24 cellular contexts compared by ENCODE assay signal in genomic region chr4:73528171-73528570, GRCh38. TPM values are rescaled to one million over a fixed set of nuclear protein-coding genes. Genes with fewer than 3 reads are reported as not detected.
DNase-seq lines count a peak whose midpoint lies in the region; ATAC-seq, FAIRE-seq and TF ChIP-seq lines count a peak whose summit lies in the region.
"Had no signal": no experiment of that assay in that cellular context is flagged by ENCODE, and none has a peak within 500 bp of the region (broad histone marks: within the 10 kb centered on the region; RNA-seq: fewer than 3 reads in every experiment).

No MANE protein-coding gene starts in this region.

- CTCF ChIA-PET in MCF 10A (lab: Yijun Ruan, JAX) (interaction anchor here (0.7 to 1.6 kb wide), 4 partner anchors 72 to 187 kb away, joined by 3 to 4 read pairs (median 3); no protein-coding TSS in a partner anchor), RWPE1 (lab: Yijun Ruan, JAX) (no interaction called here)

- H3K27ac ChIP-seq in breast epithelium: no peak overlapping the region
- no peak overlapping the region for H3K27ac ChIP-seq in epithelial cell of prostate
- H3K27ac ChIP-seq in small intestine (ENCODE audit: low read depth in 1 of 2, low read length in 1 of 2): no peak overlapping the region
- H3K27ac ChIP-seq in RWPE1: no peak overlapping the region
- H3K27ac ChIP-seq: C4-2B, KMS-11 had no signal

- H3K4me3 ChIP-seq in breast epithelium (no peak overlapping the region), MG63 (no peak overlapping the region), small intestine (ENCODE audit: low read depth in 1 of 2, low read length in 2 of 2) (no peak overlapping the region)

- H3K4me3 Mint-ChIP-seq in MCF 10A (ENCODE audit: unreplicated experiment): no peak overlapping the region

- ATAC-seq in left lobe of liver: peak; percentile 1
- ATAC-seq: HCT116 had no signal

- no peak overlapping the region for H3K27ac Mint-ChIP-seq in MCF 10A (ENCODE audit: low read depth, unreplicated experiment)

- H3K36me3 Mint-ChIP-seq in MCF 10A (ENCODE audit: insufficient read depth, unreplicated experiment): no peaks in the 10 kb centered on the region

- H3K36me3 ChIP-seq in breast epithelium: no peaks in the 10 kb centered on the region
- H3K36me3 ChIP-seq in MG63: no peaks in the 10 kb centered on the region
- H3K36me3 ChIP-seq in small intestine (ENCODE audit: control insufficient read depth in 2 of 2, insufficient read depth in 2 of 2, low read length in 2 of 2): no peaks in the 10 kb centered on the region

- no peak for FAIRE-seq in small intestine (lab: Jason Lieb, UNC)
- FAIRE-seq: H1, HTR-8/SVneo had no signal

- no peaks in the 10 kb centered on the region for H3K27me3 ChIP-seq in breast epithelium
- no peaks in the 10 kb centered on the region for H3K27me3 ChIP-seq in MG63
- no peaks in the 10 kb centered on the region for H3K27me3 ChIP-seq in small intestine (ENCODE audit: control insufficient read depth in 2 of 2, insufficient read depth in 2 of 2, low read length in 2 of 2)

- no peaks in the 10 kb centered on the region for H3K9me3 Mint-ChIP-seq in MCF 10A (ENCODE audit: unreplicated experiment)

- no peak for TF ChIP-seq POLR2A in breast epithelium (IDR thresholded peaks at IDR 0.05)

- no TSS peak for BruUV-seq in MCF 10A (replicated peaks; lab: Mats Ljungman, UMichigan)

- H3K9me3 ChIP-seq in breast epithelium (no peaks in the 10 kb centered on the region), MG63 (no peaks in the 10 kb centered on the region), small intestine (ENCODE audit: control insufficient read depth, low read depth) (no peaks in the 10 kb centered on the region)

- no peaks in the 10 kb centered on the region for H3K27me3 Mint-ChIP-seq in MCF 10A (ENCODE audit: insufficient read depth, unreplicated experiment)

- POLR2A ChIA-PET in MCF 10A (lab: Yijun Ruan, JAX): interaction anchor here (0.9 to 1.4 kb wide), 2 partner anchors 10 to 11 kb away, joined by 3 to 4 read pairs; no protein-coding TSS in a partner anchor
- POLR2A ChIA-PET in RWPE1 (lab: Yijun Ruan, JAX; ENCODE audit: low non-redundant PET): no interaction called here

- peaks cover 12% of the 10 kb centered on the region for H3K4me1 Mint-ChIP-seq in MCF 10A (ENCODE audit: insufficient read depth, unreplicated experiment)

- DNase-seq in MCF 10A (ENCODE audit: unreplicated experiment) (peak; percentile 60), breast epithelium (ENCODE audit: low spot score in 2 of 2) (no peak), epithelial cell of prostate (ENCODE audit: low read depth, low spot score) (peak; percentile 74), left lobe of liver (ENCODE audit: low spot score) (no peak), MG63 (no peak), small intestine (no peak), RWPE1 (ENCODE audit: low spot score) (no peak), NCI-H2196 treated with DMSO at 0.1 percent for 48 hours (lab: John Stamatoyannopoulos, UW; ENCODE audit: unreplicated experiment) (no peak)
- DNase-seq: 8988T, EL, GF-D8, IMR-90, NCI-H1694, NCI-H2081, NCI-H2171, NCI-H524 treated with DMSO at 0.1 percent for 48 hours, OCI-M1, SHP77 had no signal

- WGBS in small intestine, 3 donors: 89 to 96% (median 91%) methylated on average over 2 of the region's 2 CpGs

- intact Hi-C loops in MCF 10A (cut with micrococcal nuclease) (no loop called here), breast epithelium (cut with DNase I; ENCODE audit: low total_unique reads) (no loop called here)

- no peak for TF ChIP-seq CTCF in MCF 10A (IDR thresholded peaks at IDR 0.05; ENCODE audit: unreplicated experiment)
- TF ChIP-seq CTCF in breast epithelium (IDR thresholded peaks at IDR 0.05): no peak
- no peak for TF ChIP-seq CTCF in RWPE1 (conservative IDR thresholded peaks at IDR 0.05; ENCODE audit: low read depth)

- H3K4me1 ChIP-seq in breast epithelium (no peaks in the 10 kb centered on the region), small intestine (ENCODE audit: control insufficient read depth in 2 of 2, insufficient read depth in 1 of 2, low read depth in 1 of 2, low read length in 1 of 2) (no peaks in the 10 kb centered on the region)

RNA-seq across cellular contexts. Expression of gene AFM, which starts 46.6 kb away (rescaled TPM):
- total RNA-seq in MCF 10A (2022) (not detected in 2 replicates), breast epithelium (not detected), left lobe of liver (208 TPM)
- not detected in 2 replicates for total RNA-seq in MG63 (2014; rRNA removed; shearing (Covaris generic); ENCODE audit: low replicate concordance)
- under 1 TPM in 1 of 3 donors, not detected in 2; 0.01 TPM for polyA plus RNA-seq in small intestine
- total RNA-seq: H1, IMR-90 had no signal
- polyA plus RNA-seq: AG04450, H1, IMR-90 had no signal

Comparison
In these comparisons a context has a peak if more than half of its experiments do, and no peak if none do; other contexts are left out.
1. DNase-seq: peak in MCF 10A (single experiment) and epithelial cell of prostate (single experiment); none in breast epithelium (0 of 2), left lobe of liver (single experiment), MG63 (single experiment), small intestine (single experiment), RWPE1 (single experiment) and NCI-H2196 treated with DMSO at 0.1 percent for 48 hours (single experiment).
2. RNA of gene AFM, which starts 46.6 kb away (total RNA-seq): 208 TPM in left lobe of liver (single experiment); not detected in MCF 10A, not detected in breast epithelium and not detected in MG63; every median in the first group is over 100 times any median in the second.